ENCODE assay signal across 18 cellular contexts in genomic region chr16:50491516-50491915, GRCh38. TPM values are rescaled to one million over a fixed set of nuclear protein-coding genes. Genes with fewer than 3 reads are reported as not detected.
DNase-seq lines count a peak whose midpoint lies in the region; TF ChIP-seq lines count a peak whose summit lies in the region.
"Had no signal": no experiment of that assay in that cellular context is flagged by ENCODE, and none has a peak within 500 bp of the region (broad histone marks: within the 10 kb centered on the region; RNA-seq: fewer than 3 reads in every experiment).

No MANE protein-coding gene starts in this region.

- H3K36me3 ChIP-seq in right atrium auricular region (no peaks in the 10 kb centered on the region), left ventricle myocardium inferior (no peaks in the 10 kb centered on the region), stomach (no peaks in the 10 kb centered on the region)
- H3K36me3 ChIP-seq: BLaER1 had no signal

- H3K27me3 ChIP-seq in right atrium auricular region (no peaks in the 10 kb centered on the region), left ventricle myocardium inferior (ENCODE audit: low read depth) (peaks cover 37% of the 10 kb centered on the region), stomach (no peaks in the 10 kb centered on the region)
- H3K27me3 ChIP-seq: BLaER1 had no signal

- H3K9me3 Mint-ChIP-seq in activated CD4-positive, alpha-beta memory T cell treated with anti-CD3 and anti-CD28 coated beads, Interleukin-2, amount 10 ng/mL, durations not matched to agents 7 days and 5 days, result peaks cover 2% of the 10 kb centered on the region
- no peaks in the 10 kb centered on the region for H3K9me3 Mint-ChIP-seq in activated CD4-positive, alpha-beta memory T cell treated with anti-CD3 and anti-CD28 coated beads for 36 hours
- H3K9me3 Mint-ChIP-seq: CD8-positive, alpha-beta T cell; H9 had no signal

- TF ChIP-seq POLR2A in stomach (IDR thresholded peaks at IDR 0.05), result no peak

- H3K27ac ChIP-seq in right atrium auricular region, result no peak overlapping the region
- no peak overlapping the region for H3K27ac ChIP-seq in left ventricle myocardium inferior (replicated peaks)
- H3K27ac ChIP-seq in stomach, result no peak overlapping the region
- H3K27ac ChIP-seq: 22Rv1, BLaER1, C4-2B had no signal

- 82 to 92% (median 89%) methylated on average over 8 of the region's 8 CpGs for WGBS in stomach, 5 donors

- POLR2A ChIA-PET in activated CD4-positive, alpha-beta memory T cell treated with anti-CD3 and anti-CD28 coated beads, Interleukin-2, amount 10 ng/mL, durations not matched to agents 7 days and 5 days (lab: Charles Lee), result no interaction called here
- POLR2A ChIA-PET in activated CD4-positive, alpha-beta memory T cell treated with anti-CD3 and anti-CD28 coated beads for 36 hours (lab: Charles Lee), result no interaction called here

- TF ChIP-seq CTCF in right atrium auricular region (IDR thresholded peaks at IDR 0.05) (no peak), left ventricle myocardium inferior (IDR thresholded peaks at IDR 0.05; ENCODE audit: borderline replicate concordance) (no peak), stomach (IDR thresholded peaks at IDR 0.05) (no peak)

- H3K4me1 Mint-ChIP-seq in activated CD4-positive, alpha-beta memory T cell treated with anti-CD3 and anti-CD28 coated beads, Interleukin-2, amount 10 ng/mL, durations not matched to agents 7 days and 5 days, result no peaks in the 10 kb centered on the region
- H3K4me1 Mint-ChIP-seq in activated CD4-positive, alpha-beta memory T cell treated with anti-CD3 and anti-CD28 coated beads for 36 hours (ENCODE audit: low read depth), result no peaks in the 10 kb centered on the region
- H3K4me1 Mint-ChIP-seq: B cell, GM23338 had no signal

- DNase-seq in activated CD4-positive, alpha-beta memory T cell treated with anti-CD3 and anti-CD28 coated beads, Interleukin-2, amount 10 ng/mL, durations not matched to agents 7 days and 5 days, result peak; percentile 6
- no peak for DNase-seq in activated CD4-positive, alpha-beta memory T cell treated with anti-CD3 and anti-CD28 coated beads for 36 hours
- DNase-seq in right atrium auricular region (ENCODE audit: low spot score) (peak; percentile 26), left ventricle myocardium inferior (no peak), stomach (peak; percentile 3), NCI-H1694 (lab: John Stamatoyannopoulos, UW) (no peak)
- DNase-seq: Caco-2; CD4-positive, CD25-positive, alpha-beta regulatory T cell; DMS153; DND-41; H9 had no signal

- peaks cover 8% of the 10 kb centered on the region for H3K27me3 Mint-ChIP-seq in activated CD4-positive, alpha-beta memory T cell treated with anti-CD3 and anti-CD28 coated beads, Interleukin-2, amount 10 ng/mL, durations not matched to agents 7 days and 5 days
- H3K27me3 Mint-ChIP-seq in activated CD4-positive, alpha-beta memory T cell treated with anti-CD3 and anti-CD28 coated beads for 36 hours, result peaks cover 9% of the 10 kb centered on the region

- intact Hi-C loops in activated CD4-positive, alpha-beta memory T cell treated with anti-CD3 and anti-CD28 coated beads for 36 hours (cut with micrococcal nuclease), result loop anchor here (10.0 kb wide), 1 partner anchor 57 kb away; no protein-coding TSS in a partner anchor
- intact Hi-C loops in left ventricle myocardium inferior (cut with micrococcal nuclease) (no loop called here), stomach (cut with DNase I; ENCODE audit: low total_unique reads) (no loop called here)

- no peaks in the 10 kb centered on the region for H3K9me3 ChIP-seq in right atrium auricular region
- H3K9me3 ChIP-seq in left ventricle myocardium inferior (replicated peaks), result no peaks in the 10 kb centered on the region
- H3K9me3 ChIP-seq in stomach, result no peaks in the 10 kb centered on the region
- H3K9me3 ChIP-seq: BLaER1 had no signal

- CTCF ChIA-PET in activated CD4-positive, alpha-beta memory T cell treated with anti-CD3 and anti-CD28 coated beads, Interleukin-2, amount 10 ng/mL, durations not matched to agents 7 days and 5 days (lab: Charles Lee), result no interaction called here
- CTCF ChIA-PET in activated CD4-positive, alpha-beta memory T cell treated with anti-CD3 and anti-CD28 coated beads for 36 hours (lab: Charles Lee), result no interaction called here

- no peak overlapping the region for H3K4me3 ChIP-seq in right atrium auricular region
- H3K4me3 ChIP-seq in left ventricle myocardium inferior, result no peak overlapping the region
- H3K4me3 ChIP-seq in stomach, result no peak overlapping the region
- H3K4me3 ChIP-seq: BLaER1, GM23338 had no signal

- H3K4me3 Mint-ChIP-seq in activated CD4-positive, alpha-beta memory T cell treated with anti-CD3 and anti-CD28 coated beads, Interleukin-2, amount 10 ng/mL, durations not matched to agents 7 days and 5 days, result no peak overlapping the region
- no peak overlapping the region for H3K4me3 Mint-ChIP-seq in activated CD4-positive, alpha-beta memory T cell treated with anti-CD3 and anti-CD28 coated beads for 36 hours
- H3K4me3 Mint-ChIP-seq: B cell; CD4-positive, CD25-positive, alpha-beta regulatory T cell; CD8-positive, alpha-beta T cell; GM23338; H9 had no signal

- no peaks in the 10 kb centered on the region for H3K4me1 ChIP-seq in right atrium auricular region
- no peaks in the 10 kb centered on the region for H3K4me1 ChIP-seq in left ventricle myocardium inferior
- H3K4me1 ChIP-seq in stomach, result no peaks in the 10 kb centered on the region
- H3K4me1 ChIP-seq: BLaER1, Caco-2 had no signal

- H3K27ac Mint-ChIP-seq in activated CD4-positive, alpha-beta memory T cell treated with anti-CD3 and anti-CD28 coated beads, Interleukin-2, amount 10 ng/mL, durations not matched to agents 7 days and 5 days, result no peak overlapping the region
- no peak overlapping the region for H3K27ac Mint-ChIP-seq in activated CD4-positive, alpha-beta memory T cell treated with anti-CD3 and anti-CD28 coated beads for 36 hours
- H3K27ac Mint-ChIP-seq: B cell; CD4-positive, CD25-positive, alpha-beta regulatory T cell; CD8-positive, alpha-beta T cell; GM23338; H9 had no signal

- no peak for TF ChIP-seq EP300 in stomach (IDR thresholded peaks at IDR 0.05)

- H3K36me3 Mint-ChIP-seq in activated CD4-positive, alpha-beta memory T cell treated with anti-CD3 and anti-CD28 coated beads, Interleukin-2, amount 10 ng/mL, durations not matched to agents 7 days and 5 days (ENCODE audit: low read depth), result no peaks in the 10 kb centered on the region
- no peaks in the 10 kb centered on the region for H3K36me3 Mint-ChIP-seq in activated CD4-positive, alpha-beta memory T cell treated with anti-CD3 and anti-CD28 coated beads for 36 hours
- H3K36me3 Mint-ChIP-seq: CD4-positive, CD25-positive, alpha-beta regulatory T cell; CD8-positive, alpha-beta T cell had no signal

RNA-seq across cellular contexts. Expression of gene NKD1, which starts 56.7 kb away (rescaled TPM):
- total RNA-seq in activated CD4-positive, alpha-beta memory T cell treated with anti-CD3 and anti-CD28 coated beads, Interleukin-2, amount 10 ng/mL, durations not matched to agents 7 days and 5 days, result 1 to 10 TPM in 1 of 2 experiments, under 1 TPM in 1; 0.95 to 1.9 TPM
- total RNA-seq in activated CD4-positive, alpha-beta memory T cell treated with anti-CD3 and anti-CD28 coated beads for 36 hours, result 1 to 10 TPM in 1 of 2 experiments, under 1 TPM in 1; 0.67 to 1.6 TPM
- total RNA-seq in right atrium auricular region (1 to 10 TPM; 1.1 to 3.0 TPM), left ventricle myocardium inferior (1.5 TPM), stomach (100 to 1,000 TPM in 1 of 5 donors, 1 to 10 TPM in 4; 1.2 to 284 (median 6.4) TPM)
- polyA plus RNA-seq in stomach, result 1 to 10 TPM in 2 of 3 donors, under 1 TPM in 1; 0.44 to 2.0 (median 1.5) TPM
- polyA plus RNA-seq: AG04450 had no signal

Comparison
In these comparisons a context has a peak if more than half of its experiments do, and no peak if none do; other contexts are left out.
1. DNase-seq: peak in activated CD4-positive, alpha-beta memory T cell treated with anti-CD3 and anti-CD28 coated beads, Interleukin-2, amount 10 ng/mL, durations not matched to agents 7 days and 5 days (single experiment), right atrium auricular region (single experiment) and stomach (single experiment); none in activated CD4-positive, alpha-beta memory T cell treated with anti-CD3 and anti-CD28 coated beads for 36 hours (single experiment), left ventricle myocardium inferior (single experiment) and NCI-H1694 (single experiment).